Comparison of ENCODE assay signal across 15 cellular contexts in the genomic region with DNA sequence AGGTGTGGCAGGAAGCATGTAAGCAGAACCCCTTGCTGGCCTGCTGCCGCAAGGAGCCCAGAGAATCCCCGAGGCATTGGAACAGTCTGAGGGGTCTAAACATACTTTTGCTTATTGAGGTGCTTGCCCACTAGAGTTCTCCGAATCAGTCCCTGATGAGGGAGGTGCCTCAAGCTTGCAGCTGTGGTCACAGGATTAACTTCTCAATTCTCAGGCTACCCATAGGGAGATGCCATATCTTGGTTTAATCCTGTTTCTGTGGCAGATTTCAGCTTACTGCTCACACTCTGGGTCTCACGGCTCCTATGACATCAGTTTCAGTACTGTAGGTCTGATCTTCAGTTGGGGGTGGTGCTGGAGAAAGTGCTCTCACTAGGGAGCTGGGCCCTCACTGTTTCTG. TPM values are rescaled to one million over a fixed set of nuclear protein-coding genes. Genes with fewer than 3 reads are reported as not detected.
DNase-seq lines count a peak whose midpoint lies in the region; ATAC-seq, FAIRE-seq and TF ChIP-seq lines count a peak whose summit lies in the region.
"Had no signal": no experiment of that assay in that cellular context is flagged by ENCODE, and none has a peak within 500 bp of the region (broad histone marks: within the 10 kb centered on the region; RNA-seq: fewer than 3 reads in every experiment).

No MANE protein-coding gene starts in this region.

- H3K27ac Mint-ChIP-seq in memory B cell (peak overlapping the region; percentile 35), endothelial cell (ENCODE audit: unreplicated experiment) (no peak overlapping the region)

- H3K9me3 ChIP-seq in testis = no peaks in the 10 kb centered on the region
- H3K9me3 ChIP-seq: heart left ventricle had no signal

- H3K4me3 Mint-ChIP-seq in memory B cell (no peak overlapping the region), endothelial cell (ENCODE audit: unreplicated experiment) (no peak overlapping the region)

- H3K27me3 ChIP-seq in testis = no peaks in the 10 kb centered on the region

- H3K27me3 Mint-ChIP-seq in memory B cell (no peaks in the 10 kb centered on the region), endothelial cell (ENCODE audit: unreplicated experiment) (no peaks in the 10 kb centered on the region)

- 78 to 79% methylated on average over 4 of the region's 4 CpGs for WGBS in testis, 2 donors

- no peaks in the 10 kb centered on the region for H3K36me3 ChIP-seq in testis (ENCODE audit: low read depth, missing control alignments)
- H3K36me3 ChIP-seq: heart left ventricle had no signal

- peaks cover 23% of the 10 kb centered on the region for H3K4me1 Mint-ChIP-seq in memory B cell
- peaks cover 4% of the 10 kb centered on the region for H3K4me1 Mint-ChIP-seq in endothelial cell (ENCODE audit: unreplicated experiment)

- DNase-seq in GM18507 (ENCODE audit: extremely low spot score, insufficient read length, low read depth) (no peak), memory B cell (ENCODE audit: low spot score in 2 of 2) (peak; percentile 13 to 25), HEK293T (ENCODE audit: extremely low spot score) (no peak), DMS79 treated with DMSO at 0.1 percent for 48 hours (lab: John Stamatoyannopoulos, UW) (no peak), testis (no peak), endothelial cell (ENCODE audit: low spot score) (no peak)
- DNase-seq: activated naive CD4-positive, alpha-beta T cell treated with anti-CD3 and anti-CD28 coated beads, Interleukin-2, amount 50 U/mL, for 16 hours; cortex of kidney; heart left ventricle; NCI-H1436 treated with DMSO at 0.1 percent for 48 hours; stimulated activated naive CD4-positive, alpha-beta T cell had no signal

- peak; percentile 31 for ATAC-seq in GM21528 (IDR thresholded peaks at IDR 0.05; ENCODE audit: low FRiP score, unreplicated experiment)
- ATAC-seq in HG03457 (IDR thresholded peaks at IDR 0.05; ENCODE audit: unreplicated experiment) = peak; percentile 34
- peak; percentile 43 for ATAC-seq in memory B cell (ENCODE audit: low read depth)
- ATAC-seq: heart left ventricle had no signal

- TF ChIP-seq POLR2A in testis (IDR thresholded peaks at IDR 0.05) = no peak

- FAIRE-seq in GM18507 (lab: Jason Lieb, UNC) = peak; percentile 78
- FAIRE-seq: D721Med had no signal

- H3K27ac ChIP-seq in testis = no peak overlapping the region
- H3K27ac ChIP-seq: heart left ventricle, HL-60 had no signal

- intact Hi-C loops in testis (cut with DNase I; ENCODE audit: low total_unique reads) = no loop called here

- TF ChIP-seq CTCF in testis (IDR thresholded peaks at IDR 0.05) (no peak), endothelial cell (IDR thresholded peaks at IDR 0.05; ENCODE audit: unreplicated experiment) (no peak)

- no peak overlapping the region for H3K4me3 ChIP-seq in testis
- H3K4me3 ChIP-seq: heart left ventricle had no signal

- no peaks in the 10 kb centered on the region for H3K9me3 Mint-ChIP-seq in memory B cell
- no peaks in the 10 kb centered on the region for H3K9me3 Mint-ChIP-seq in endothelial cell (ENCODE audit: unreplicated experiment)

- H3K4me1 ChIP-seq in testis = no peaks in the 10 kb centered on the region

- CTCF ChIA-PET in HEK293T (lab: Yijun Ruan, JAX) = no interaction called here

- no peaks in the 10 kb centered on the region for H3K36me3 Mint-ChIP-seq in memory B cell
- H3K36me3 Mint-ChIP-seq in endothelial cell (ENCODE audit: low read depth, unreplicated experiment) = no peaks in the 10 kb centered on the region

- POLR2A ChIA-PET in HEK293T (lab: Yijun Ruan, JAX) = no interaction called here

TF ChIP-seq in HEK293T, 16 proteins besides CTCF, POLR2A, EP300 and RAD21:
- TF ChIP-seq FOXK2 (IDR thresholded peaks at IDR 0.05) = no peak
TF ChIP-seq in HEK293T: peak in this region for 0.

RNA-seq across cellular contexts. Expression of a gene that starts 39.9 kb away (rescaled TPM):
- total RNA-seq in testis (10 to 100 TPM; 14.4 to 19.5 TPM), endothelial cell (ENCODE audit: unreplicated experiment) (67.0 TPM)
- polyA plus RNA-seq in testis (ENCODE audit: insufficient read depth, low read depth, low replicate concordance) = 20.8 TPM

Comparison
In these comparisons a context has a peak if more than half of its experiments do, and no peak if none do; other contexts are left out.
1. DNase-seq: peak in memory B cell (2 of 2); none in GM18507 (single experiment), HEK293T (single experiment), DMS79 treated with DMSO at 0.1 percent for 48 hours (single experiment), testis (single experiment) and endothelial cell (single experiment).
2. Peak in every context shown above with its lines, with median percentiles within 50 percentile points of each other: ATAC-seq.